1 cellular context compared by ENCODE assay signal in genomic region chr7:17009007-17009719, GRCh38.
TF ChIP-seq lines count a peak whose summit lies in the region.

No MANE protein-coding gene starts in this region.

TF ChIP-seq in GM23338, 12 proteins besides CTCF, POLR2A, EP300 and RAD21 (continued from another document):
- TF ChIP-seq REST (IDR thresholded peaks at IDR 0.05; ENCODE audit: unreplicated experiment), result no peak
- TF ChIP-seq EZH2 (IDR thresholded peaks at IDR 0.05; ENCODE audit: low read depth, unreplicated experiment), result no peak
TF ChIP-seq in GM23338: peak in this region for 0.
